ENCODE assay signal across 10 cellular contexts in the genomic region with DNA sequence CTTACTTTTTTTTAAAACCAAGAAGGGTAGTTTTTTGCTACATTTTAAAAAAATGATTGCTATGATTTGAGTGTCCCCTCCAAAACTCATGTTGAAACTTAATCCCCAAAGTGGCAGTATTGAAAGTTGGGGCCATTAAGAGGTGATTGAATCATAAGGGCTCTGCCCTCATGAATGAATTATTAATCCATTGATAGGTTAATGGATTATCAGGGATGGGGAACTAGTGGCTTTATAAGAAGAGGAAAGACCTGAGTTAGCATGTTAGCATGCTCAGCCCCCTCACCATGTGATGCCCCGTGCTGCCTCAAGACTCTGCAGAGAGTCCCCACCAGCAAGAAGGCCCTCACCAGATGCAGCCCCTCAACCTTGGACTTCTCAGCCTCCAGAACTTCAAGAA. TPM values are rescaled to one million over a fixed set of nuclear protein-coding genes. Genes with fewer than 3 reads are reported as not detected.
"Had no signal": no experiment of that assay in that cellular context is flagged by ENCODE, and none has a peak within 500 bp of the region (broad histone marks: within the 10 kb centered on the region; RNA-seq: fewer than 3 reads in every experiment).

No MANE protein-coding gene starts in this region.

- H3K9me3 ChIP-seq: HAP-1 had no signal

- DNase-seq: GM23248, GOT3, H7, HFFc6, KBM-7 had no signal

- H3K4me1 ChIP-seq: HAP-1 had no signal

- H3K36me3 ChIP-seq: HAP-1 had no signal

- ATAC-seq: HCT116, HepG2 had no signal

- H3K9ac ChIP-seq: GM23248 had no signal

- H3K4me3 ChIP-seq: GM23248, HAP-1 had no signal

RNA-seq across cellular contexts. Expression of a gene that starts 31.0 kb away (rescaled TPM):
- total RNA-seq: H4, H7, HepG2, HT1080 had no signal
